Comparison of ENCODE assay signal across 8 cellular contexts in genomic region chr9:132268725-132269352, GRCh38.
A peak's percentile ranks its signal among the peaks of the same experiment; 100 is the strongest.
DNase-seq lines count a peak whose midpoint lies in the region; ATAC-seq and TF ChIP-seq lines count a peak whose summit lies in the region.

No MANE protein-coding gene starts in this region.

- no peak overlapping the region for H3K4me3 ChIP-seq in gastroesophageal sphincter
- H3K4me3 ChIP-seq in uterus: no peak overlapping the region

- TF ChIP-seq EP300 in gastroesophageal sphincter (IDR thresholded peaks at IDR 0.05): no peak

- DNase-seq in DMS153 treated with DMSO at 0.1 percent for 48 hours (lab: John Stamatoyannopoulos, UW; ENCODE audit: unreplicated experiment) (peak; percentile 64), LoVo (ENCODE audit: low spot score) (peak; percentile 47), SHP77 treated with DMSO at 0.1 percent for 48 hours (lab: John Stamatoyannopoulos, UW) (peak; percentile 22), posterior cingulate gyrus (peak; percentile 54 to 95 (median 74)), uterus (peak; percentile 58 to 63)
- DNase-seq in activated gamma-delta T cell treated with anti-CD3 and anti-CD28 coated beads, Interleukin-2, amount 50 U/mL, for 16 hours (ENCODE audit: low read depth): peak; percentile 47

- no peak overlapping the region for H3K27ac ChIP-seq in gastroesophageal sphincter
- H3K27ac ChIP-seq in uterus: no peak overlapping the region

- TF ChIP-seq CTCF in gastroesophageal sphincter (IDR thresholded peaks at IDR 0.05) (peak; percentile 61 to 87 (median 72)), uterus (IDR thresholded peaks at IDR 0.05) (peak; percentile 68 to 80 (median 74))

- 29 to 45% methylated on average over 6 to 10 of the region's 10 CpGs for WGBS in gastroesophageal sphincter (ENCODE audit: low coverage in 1 of 2), 2 donors

- H3K4me1 ChIP-seq in gastroesophageal sphincter (no peaks in the 10 kb centered on the region), uterus (no peaks in the 10 kb centered on the region)

- intact Hi-C loops in posterior cingulate gyrus (cut with DNase I) (loop anchor here (1.0 kb wide), 1 partner anchor 507 kb away; no protein-coding TSS in a partner anchor), uterus (cut with DNase I; ENCODE audit: low total_unique reads) (no loop called here)

- ATAC-seq in gastroesophageal sphincter (peak; percentile 46), HG02763 (IDR thresholded peaks at IDR 0.05; ENCODE audit: unreplicated experiment) (no peak)

- H3K27me3 ChIP-seq in gastroesophageal sphincter (no peaks in the 10 kb centered on the region), uterus (no peaks in the 10 kb centered on the region)

- H3K36me3 ChIP-seq in gastroesophageal sphincter: peaks cover 0 to 96% of the 10 kb centered on the region in 2 donors
- H3K36me3 ChIP-seq in uterus: no peaks in the 10 kb centered on the region

- TF ChIP-seq POLR2A in gastroesophageal sphincter (IDR thresholded peaks at IDR 0.05) (no peak), uterus (IDR thresholded peaks at IDR 0.05) (no peak)

- H3K9me3 ChIP-seq in gastroesophageal sphincter (no peaks in the 10 kb centered on the region), uterus (no peaks in the 10 kb centered on the region)

Comparison
In these comparisons a context has a peak if more than half of its experiments do, and no peak if none do; other contexts are left out.
1. DNase-seq: peak in every context shown above with its lines; median percentile 74 in posterior cingulate gyrus; 64 in DMS153 treated with DMSO at 0.1 percent for 48 hours; 60 in uterus; 47 in LoVo; 47 in activated gamma-delta T cell treated with anti-CD3 and anti-CD28 coated beads, Interleukin-2, amount 50 U/mL, for 16 hours; 22 in SHP77 treated with DMSO at 0.1 percent for 48 hours.